In the genomic region with DNA sequence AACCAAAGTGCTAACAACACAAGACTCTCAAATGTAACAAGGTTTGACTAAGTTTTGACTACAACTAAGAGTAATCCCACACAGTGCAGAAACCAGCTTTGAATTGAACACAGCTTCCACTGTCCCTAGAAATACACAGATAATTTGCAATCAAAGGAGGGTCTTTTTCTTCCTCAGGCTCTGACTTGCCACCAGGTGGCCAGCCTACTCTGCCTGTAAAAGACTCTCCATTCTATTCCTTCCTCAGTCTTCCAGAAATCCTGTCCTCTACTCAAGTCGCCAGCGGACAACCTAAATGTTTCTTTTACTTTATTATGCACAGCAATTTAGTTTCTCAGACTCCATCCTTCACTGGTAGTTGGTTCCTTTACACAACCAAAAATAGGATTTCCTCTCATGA, we compare ENCODE assay signal across 18 cellular contexts. TPM values are rescaled to one million over a fixed set of nuclear protein-coding genes. Genes with fewer than 3 reads are reported as not detected.
DNase-seq lines count a peak whose midpoint lies in the region; ATAC-seq, FAIRE-seq and TF ChIP-seq lines count a peak whose summit lies in the region.
"Had no signal": no experiment of that assay in that cellular context is flagged by ENCODE, and none has a peak within 500 bp of the region (broad histone marks: within the 10 kb centered on the region; RNA-seq: fewer than 3 reads in every experiment).

No MANE protein-coding gene starts in this region.

- no peaks in the 10 kb centered on the region for H3K9me3 ChIP-seq in PC-3 (ENCODE audit: low read length)
- H3K9me3 ChIP-seq in neural progenitor cell (ENCODE audit: low read depth) = no peaks in the 10 kb centered on the region
- H3K9me3 ChIP-seq: upper lobe of right lung had no signal

- H3K4me3 Mint-ChIP-seq in chondrocyte (ENCODE audit: unreplicated experiment) = no peak overlapping the region
- no peak overlapping the region for H3K4me3 Mint-ChIP-seq in neural progenitor cell
- H3K4me3 Mint-ChIP-seq: activated B cell treated with CpG ODN at 0.5 μM for 24 hours; activated CD8-positive, alpha-beta T cell treated with anti-CD3 and anti-CD28 coated beads, Interleukin-2, amount 10 ng/mL, durations not matched to agents 7 days and 5 days; activated naive CD4-positive, alpha-beta T cell treated with anti-CD3 and anti-CD28 coated beads, Interleukin-2, amount 50 U/mL, for 24 hours; activated T-cell treated with anti-CD3 and anti-CD28 coated beads, Interleukin-2, amount 50 U/mL, for 4 hours; CD8-positive, alpha-beta memory T cell; stimulated activated naive CD8-positive, alpha-beta T cell treated with anti-CD3 and anti-CD28 coated beads, Interleukin-15, Interleukin-2, amounts not matched to agents 100 ng/mL and 50 ng/mL, for 24 hours had no signal

- H3K27ac ChIP-seq in PC-3 (ENCODE audit: low read length) = no peak overlapping the region
- no peak overlapping the region for H3K27ac ChIP-seq in neural progenitor cell
- H3K27ac ChIP-seq: upper lobe of right lung had no signal

- H3K9me2 ChIP-seq in PC-3 (replicated peaks; ENCODE audit: low read length) = no peaks in the 10 kb centered on the region

- no peak for TF ChIP-seq POLR2A in H54 (IDR thresholded peaks at IDR 0.05; ENCODE audit: low read depth, low read length)

- POLR2A ChIA-PET in PC-3 (lab: Charles Lee; ENCODE audit: unreplicated experiment) = no interaction called here

- H3K4me1 ChIP-seq in PC-3 (ENCODE audit: insufficient read depth, low read length) (no peaks in the 10 kb centered on the region), neural progenitor cell (no peaks in the 10 kb centered on the region)
- H3K4me1 ChIP-seq: upper lobe of right lung had no signal

- no peaks in the 10 kb centered on the region for H3K27me3 ChIP-seq in PC-3 (ENCODE audit: low read length)
- no peaks in the 10 kb centered on the region for H3K27me3 ChIP-seq in neural progenitor cell
- H3K27me3 ChIP-seq: upper lobe of right lung had no signal

- no peaks in the 10 kb centered on the region for H3F3A ChIP-seq in PC-3 (ENCODE audit: low read length, unreplicated experiment)
- no peaks in the 10 kb centered on the region for H3F3A ChIP-seq in neural progenitor cell (ENCODE audit: low read depth)

- H3K27me3 Mint-ChIP-seq in chondrocyte (ENCODE audit: low read depth) (peaks cover 3% of the 10 kb centered on the region), neural progenitor cell (ENCODE audit: insufficient read depth, low read depth) (peaks cover 2% of the 10 kb centered on the region)

- H4K20me1 ChIP-seq in PC-3 (ENCODE audit: low read length) = no peaks in the 10 kb centered on the region
- H4K20me1 ChIP-seq in neural progenitor cell (ENCODE audit: low read depth) = no peaks in the 10 kb centered on the region

- H3K36me3 Mint-ChIP-seq in chondrocyte (ENCODE audit: low read depth) (no peaks in the 10 kb centered on the region), neural progenitor cell (no peaks in the 10 kb centered on the region)
- H3K36me3 Mint-ChIP-seq: activated naive CD4-positive, alpha-beta T cell treated with anti-CD3 and anti-CD28 coated beads, Interleukin-2, amount 50 U/mL, for 24 hours; CD8-positive, alpha-beta memory T cell had no signal

- peaks cover 10% of the 10 kb centered on the region for H3K4me1 Mint-ChIP-seq in chondrocyte (ENCODE audit: low read depth)
- H3K4me1 Mint-ChIP-seq in neural progenitor cell = no peaks in the 10 kb centered on the region
- H3K4me1 Mint-ChIP-seq: activated B cell treated with CpG ODN at 0.5 μM for 24 hours; activated naive CD4-positive, alpha-beta T cell treated with anti-CD3 and anti-CD28 coated beads, Interleukin-2, amount 50 U/mL, for 24 hours; CD8-positive, alpha-beta memory T cell had no signal

- H3K79me2 ChIP-seq in PC-3 (ENCODE audit: low read length) (no peaks in the 10 kb centered on the region), neural progenitor cell (ENCODE audit: low read depth) (no peaks in the 10 kb centered on the region)

- H2AFZ ChIP-seq in PC-3 (ENCODE audit: low read length) = no peak overlapping the region
- H2AFZ ChIP-seq in neural progenitor cell (replicated peaks) = peak overlapping the region; percentile 68

- no peak overlapping the region for H3K27ac Mint-ChIP-seq in chondrocyte (ENCODE audit: unreplicated experiment)
- no peak overlapping the region for H3K27ac Mint-ChIP-seq in neural progenitor cell
- H3K27ac Mint-ChIP-seq: activated B cell treated with CpG ODN at 0.5 μM for 24 hours; activated CD8-positive, alpha-beta T cell treated with anti-CD3 and anti-CD28 coated beads, Interleukin-2, amount 10 ng/mL, durations not matched to agents 7 days and 5 days; activated naive CD4-positive, alpha-beta T cell treated with anti-CD3 and anti-CD28 coated beads, Interleukin-2, amount 50 U/mL, for 24 hours; CD8-positive, alpha-beta memory T cell; stimulated activated naive CD8-positive, alpha-beta T cell treated with anti-CD3 and anti-CD28 coated beads, Interleukin-15, Interleukin-2, amounts not matched to agents 100 ng/mL and 50 ng/mL, for 24 hours had no signal

- TF ChIP-seq CTCF in D721Med (IDR thresholded peaks at IDR 0.05; ENCODE audit: insufficient read depth, missing control alignments) (peak; percentile 24), PC-3 (conservative IDR thresholded peaks at IDR 0.05; ENCODE audit: low read depth, low read length) (peak; percentile 39; the same call in 1 of the 2 replicates), chondrocyte (IDR thresholded peaks at IDR 0.05) (peak; percentile 36), neural progenitor cell (IDR thresholded peaks at IDR 0.05) (peak; percentile 52)

- intact Hi-C loops in PC-3 (cut with micrococcal nuclease) = no loop called here

- H3K9me3 Mint-ChIP-seq in chondrocyte (ENCODE audit: low read depth) = peaks cover 3% of the 10 kb centered on the region
- peaks cover 2% of the 10 kb centered on the region for H3K9me3 Mint-ChIP-seq in neural progenitor cell
- H3K9me3 Mint-ChIP-seq: activated T-cell treated with anti-CD3 and anti-CD28 coated beads, Interleukin-2, amount 50 U/mL, for 4 hours had no signal

- peak; percentile 29; the same call in 1 of the 2 replicates for ATAC-seq in PC-3
- ATAC-seq: activated CD8-positive, alpha-beta T cell treated with anti-CD3 and anti-CD28 coated beads, Interleukin-2, amount 10 ng/mL, durations not matched to agents 7 days and 5 days; activated T-cell treated with anti-CD3 and anti-CD28 coated beads, Interleukin-2, amount 50 U/mL, for 4 hours; Right ventricle myocardium inferior; upper lobe of right lung had no signal

- DNase-seq in D721Med (ENCODE audit: insufficient read length, low spot score) (no peak), PC-3 (no peak), chondrocyte (ENCODE audit: low spot score) (no peak), neural progenitor cell (ENCODE audit: low spot score) (peak; percentile 26), GDM1 (lab: John Stamatoyannopoulos, UW) (no peak), HPDE6-E6E7 (ENCODE audit: extremely low spot score) (no peak), H54 (ENCODE audit: insufficient read length, low spot score) (no peak)
- DNase-seq: activated B cell treated with CpG ODN at 0.5 μM for 24 hours; activated CD8-positive, alpha-beta T cell treated with anti-CD3 and anti-CD28 coated beads, Interleukin-2, amount 10 ng/mL, durations not matched to agents 7 days and 5 days; activated T-cell treated with anti-CD3 and anti-CD28 coated beads, Interleukin-2, amount 50 U/mL, for 4 hours; CD8-positive, alpha-beta memory T cell; stimulated activated CD4-positive, alpha-beta T cell treated with anti-CD3 and anti-CD28 coated beads, Interleukin-2, amount 100 ng/mL, for 24 hours; T-helper 2 cell; upper lobe of right lung had no signal

- H3K36me3 ChIP-seq in PC-3 (ENCODE audit: low read depth, low read length) = no peaks in the 10 kb centered on the region
- H3K36me3 ChIP-seq in neural progenitor cell = no peaks in the 10 kb centered on the region
- H3K36me3 ChIP-seq: upper lobe of right lung had no signal

- FAIRE-seq in D721Med (lab: Jason Lieb, UNC) = no peak
- FAIRE-seq in H54 (lab: Jason Lieb, UNC) = no peak
- FAIRE-seq: HTR-8/SVneo had no signal

- H3K4me3 ChIP-seq in PC-3 (ENCODE audit: low read length) (no peak overlapping the region), neural progenitor cell (no peak overlapping the region)
- H3K4me3 ChIP-seq: upper lobe of right lung had no signal

- H3K4me2 ChIP-seq in PC-3 (ENCODE audit: low read length) (no peak overlapping the region), neural progenitor cell (no peak overlapping the region)

- CTCF ChIA-PET in PC-3 (lab: Charles Lee) = no interaction called here

- H3K9ac ChIP-seq in PC-3 (ENCODE audit: low read length) (no peak overlapping the region), neural progenitor cell (no peak overlapping the region)

- no TSS peak for BruUV-seq in PC-3 (replicated peaks; lab: Mats Ljungman, UMichigan)

RNA-seq across cellular contexts. Expression of gene MCTP1, which starts 32.2 kb away (rescaled TPM):
- 4.8 and 7.5 TPM in 2 replicates for total RNA-seq in PC-3 (2014; rRNA removed)
- total RNA-seq in chondrocyte = 1.4 to 3.4 TPM (median 3.1 TPM) in 3 replicates
- 2.9 and 3.7 TPM in 2 replicates for total RNA-seq in neural progenitor cell (ENCODE audit: low replicate concordance)
